17 cellular contexts compared by ENCODE assay signal in genomic region chr1:194056169-194056568, GRCh38.
DNase-seq lines count a peak whose midpoint lies in the region; ATAC-seq, FAIRE-seq and TF ChIP-seq lines count a peak whose summit lies in the region.
"Had no signal": no experiment of that assay in that cellular context is flagged by ENCODE, and none has a peak within 500 bp of the region (broad histone marks: within the 10 kb centered on the region; RNA-seq: fewer than 3 reads in every experiment).

No MANE protein-coding gene starts in this region.

- H4K20me1 ChIP-seq in endothelial cell of umbilical vein (replicated peaks; ENCODE audit: control insufficient read depth, extremely low read depth, insufficient read depth, low read length), result no peaks in the 10 kb centered on the region

- TF ChIP-seq CTCF in heart right ventricle (IDR thresholded peaks at IDR 0.05) (no peak), endothelial cell of umbilical vein (IDR thresholded peaks at IDR 0.05; ENCODE audit: extremely low read depth in 1 of 2, insufficient read depth in 1 of 2, low read depth in 1 of 2, low read length in 2 of 2) (no peak), sigmoid colon (IDR thresholded peaks at IDR 0.05) (no peak)

- POLR2A ChIA-PET in endothelial cell of umbilical vein (lab: Charles Lee), result interaction anchor here (0.7 kb wide), 1 partner anchor 44 kb away, joined by 3 read pairs; no protein-coding TSS in a partner anchor

- H3K36me3 ChIP-seq in heart right ventricle, result no peaks in the 10 kb centered on the region
- H3K36me3 ChIP-seq in endothelial cell of umbilical vein (ENCODE audit: control insufficient read depth in 2 of 2, extremely low read depth in 1 of 2, insufficient read depth in 2 of 2, low read length in 2 of 2), result no peaks in the 10 kb centered on the region
- no peaks in the 10 kb centered on the region for H3K36me3 ChIP-seq in thymus (ENCODE audit: control insufficient read depth, insufficient read depth)
- H3K36me3 ChIP-seq in sigmoid colon, result no peaks in the 10 kb centered on the region

- no peak for TF ChIP-seq EP300 in sigmoid colon (IDR thresholded peaks at IDR 0.05)

- intact Hi-C loops in heart right ventricle (cut with DNase I), result loop anchor here in 2 of 10 donors (10.0 kb wide), 2 partner anchors 81 to 651 kb away; no protein-coding TSS in a partner anchor
- intact Hi-C loops in cardiac septum (cut with DNase I), result loop anchor here (5.0 kb wide), 1 partner anchor 84 kb away; no protein-coding TSS in a partner anchor
- intact Hi-C loops in endothelial cell of umbilical vein (cut with micrococcal nuclease), result no loop called here
- intact Hi-C loops in sigmoid colon (cut with DNase I), result no loop called here

- H3K27ac ChIP-seq in heart right ventricle (peak overlapping the region; percentile 5 to 72 (median 66)), endothelial cell of umbilical vein (ENCODE audit: insufficient read depth, low read depth, low read length) (no peak overlapping the region), thymus (ENCODE audit: low read depth) (peak overlapping the region; percentile 37), sigmoid colon (no peak overlapping the region)

- no peaks in the 10 kb centered on the region for H3K79me2 ChIP-seq in endothelial cell of umbilical vein (ENCODE audit: control insufficient read depth, insufficient read depth, low read length)

- no peak overlapping the region for H2AFZ ChIP-seq in endothelial cell of umbilical vein (ENCODE audit: low read depth, low read length)

- dilution Hi-C loops in endothelial cell of umbilical vein (cut with MboI; ENCODE audit: extremely low pct_ligation_motif_present, low sequenced_read_pairs), result no loop called here

- H3K4me2 ChIP-seq in endothelial cell of umbilical vein (ENCODE audit: insufficient read depth, low read length), result no peak overlapping the region

- H3K4me3 ChIP-seq in heart right ventricle (no peak overlapping the region), endothelial cell of umbilical vein (replicated peaks in 1 of 3; ENCODE audit: insufficient read depth in 1 of 3, low read depth in 1 of 3, low read length in 3 of 3) (no peak overlapping the region), thymus (ENCODE audit: low read length) (no peak overlapping the region), sigmoid colon (no peak overlapping the region)
- H3K4me3 ChIP-seq: K562 had no signal

- H3K9me1 ChIP-seq in endothelial cell of umbilical vein (replicated peaks; ENCODE audit: control insufficient read depth, extremely low read depth, insufficient read depth, low read length), result no peaks in the 10 kb centered on the region

- CTCF ChIA-PET in endothelial cell of umbilical vein (lab: Charles Lee), result interaction anchor here (1.0 kb wide), 1 partner anchor 60 kb away, joined by 4 read pairs; no protein-coding TSS in a partner anchor

- peak in 3 of 8 donors; percentile 33 to 53 (median 33) for ATAC-seq in heart right ventricle
- ATAC-seq: K562, left colon had no signal

- H3K27me3 ChIP-seq in heart right ventricle (no peaks in the 10 kb centered on the region), endothelial cell of umbilical vein (ENCODE audit: control insufficient read depth in 2 of 2, insufficient read depth in 2 of 2, low read length in 2 of 2) (no peaks in the 10 kb centered on the region), thymus (ENCODE audit: control insufficient read depth, insufficient read depth) (no peaks in the 10 kb centered on the region), sigmoid colon (no peaks in the 10 kb centered on the region)

- no TSS peak for BruUV-seq in endothelial cell of umbilical vein (replicated peaks; lab: Mats Ljungman, UMichigan)

- H3K9ac ChIP-seq in endothelial cell of umbilical vein (replicated peaks; ENCODE audit: extremely low read depth, insufficient read depth, low read length), result no peak overlapping the region

- peak; percentile 15 for FAIRE-seq in endothelial cell of umbilical vein (lab: Jason Lieb, UNC)
- FAIRE-seq: K562 had no signal

- no peaks in the 10 kb centered on the region for H3K9me3 ChIP-seq in heart right ventricle
- no peaks in the 10 kb centered on the region for H3K9me3 ChIP-seq in endothelial cell of umbilical vein (replicated peaks; ENCODE audit: control insufficient read depth, insufficient read depth, low read length)
- no peaks in the 10 kb centered on the region for H3K9me3 ChIP-seq in thymus (ENCODE audit: control insufficient read depth)
- no peaks in the 10 kb centered on the region for H3K9me3 ChIP-seq in sigmoid colon

- TF ChIP-seq POLR2A in endothelial cell of umbilical vein (IDR thresholded peaks at IDR 0.05; ENCODE audit: low read depth, low read length), result no peak
- TF ChIP-seq POLR2A in sigmoid colon (IDR thresholded peaks at IDR 0.05), result no peak

- WGBS in heart right ventricle, 2 donors, result 78 to 81% methylated on average over 2 of the region's 2 CpGs
- 47% methylated on average over 2 of the region's 2 CpGs for WGBS in thymus
- WGBS in sigmoid colon, 2 donors, result 72 to 91% methylated on average over 2 of the region's 2 CpGs

- DNase-seq in heart right ventricle (no peak), cardiac septum (ENCODE audit: low spot score) (no peak), SW480 (ENCODE audit: low spot score) (peak; percentile 25), endothelial cell of umbilical vein (ENCODE audit: low read depth, low spot score) (no peak), NCI-H2029 (lab: John Stamatoyannopoulos, UW) (no peak), sigmoid colon (no peak)
- no peak for DNase-seq in stimulated activated CD4-positive, alpha-beta T cell treated with anti-CD3 and anti-CD28 coated beads, Interleukin-15, amount 100 ng/mL, for 24 hours
- DNase-seq: activated CD4-positive, alpha-beta T cell treated with anti-CD3 and anti-CD28 coated beads for 48 hours; activated effector memory CD4-positive, alpha-beta T cell treated with anti-CD3 and anti-CD28 coated beads, Interleukin-2, amount 50 U/mL, for 16 hours; AML-193; effector CD8-positive, alpha-beta T cell; left colon; NCI-H1105; SHP77 treated with DMSO at 0.1 percent for 48 hours; stimulated activated CD4-positive, alpha-beta T cell treated with anti-CD3 and anti-CD28 coated beads, Interleukin-12 subunit alpha, Interleukin-12 subunit beta, amount 100 ng/mL, for 4 hours had no signal

- H3K4me1 ChIP-seq in heart right ventricle, result peaks cover 0 to 18% (median 6%) of the 10 kb centered on the region in 9 donors
- H3K4me1 ChIP-seq in endothelial cell of umbilical vein (ENCODE audit: control insufficient read depth, extremely low read depth, insufficient read depth, low read length), result peaks cover 14% of the 10 kb centered on the region
- peaks cover 34% of the 10 kb centered on the region for H3K4me1 ChIP-seq in thymus (ENCODE audit: control insufficient read depth, insufficient read depth, low read length)
- H3K4me1 ChIP-seq in sigmoid colon, result peaks cover 0 to 10% (median 8%) of the 10 kb centered on the region in 4 donors

TF ChIP-seq in endothelial cell of umbilical vein, 7 proteins besides CTCF, POLR2A, EP300 and RAD21:
- TF ChIP-seq MYC (IDR thresholded peaks at IDR 0.05; ENCODE audit: low read depth, low read length), result no peak
- TF ChIP-seq FOS (IDR thresholded peaks at IDR 0.05; ENCODE audit: borderline replicate concordance, insufficient read depth, low read length), result no peak
- TF ChIP-seq EZH2 (IDR thresholded peaks at IDR 0.05; ENCODE audit: borderline replicate concordance, low read depth, low read length, severe bottlenecking), result no peak
- no peak for TF ChIP-seq MAX (IDR thresholded peaks at IDR 0.05; ENCODE audit: insufficient read depth, insufficient read length)
- TF ChIP-seq POLR2AphosphoS5 (IDR thresholded peaks at IDR 0.05; ENCODE audit: insufficient read depth, low read depth, low read length), result no peak
- no peak for TF ChIP-seq GATA2 (IDR thresholded peaks at IDR 0.05; ENCODE audit: insufficient read depth, insufficient read length, low read depth, low read length)
- TF ChIP-seq JUN (IDR thresholded peaks at IDR 0.05; ENCODE audit: borderline replicate concordance, insufficient read depth, insufficient read length, low read depth), result no peak

Comparison
In these comparisons a context has a peak if more than half of its experiments do, and no peak if none do; other contexts are left out.
1. H3K27ac ChIP-seq: peak in heart right ventricle (10 of 10) and thymus (single experiment); none in endothelial cell of umbilical vein (single experiment) and sigmoid colon (0 of 4).